ENCODE assay signal across 1 cellular context in the genomic region with DNA sequence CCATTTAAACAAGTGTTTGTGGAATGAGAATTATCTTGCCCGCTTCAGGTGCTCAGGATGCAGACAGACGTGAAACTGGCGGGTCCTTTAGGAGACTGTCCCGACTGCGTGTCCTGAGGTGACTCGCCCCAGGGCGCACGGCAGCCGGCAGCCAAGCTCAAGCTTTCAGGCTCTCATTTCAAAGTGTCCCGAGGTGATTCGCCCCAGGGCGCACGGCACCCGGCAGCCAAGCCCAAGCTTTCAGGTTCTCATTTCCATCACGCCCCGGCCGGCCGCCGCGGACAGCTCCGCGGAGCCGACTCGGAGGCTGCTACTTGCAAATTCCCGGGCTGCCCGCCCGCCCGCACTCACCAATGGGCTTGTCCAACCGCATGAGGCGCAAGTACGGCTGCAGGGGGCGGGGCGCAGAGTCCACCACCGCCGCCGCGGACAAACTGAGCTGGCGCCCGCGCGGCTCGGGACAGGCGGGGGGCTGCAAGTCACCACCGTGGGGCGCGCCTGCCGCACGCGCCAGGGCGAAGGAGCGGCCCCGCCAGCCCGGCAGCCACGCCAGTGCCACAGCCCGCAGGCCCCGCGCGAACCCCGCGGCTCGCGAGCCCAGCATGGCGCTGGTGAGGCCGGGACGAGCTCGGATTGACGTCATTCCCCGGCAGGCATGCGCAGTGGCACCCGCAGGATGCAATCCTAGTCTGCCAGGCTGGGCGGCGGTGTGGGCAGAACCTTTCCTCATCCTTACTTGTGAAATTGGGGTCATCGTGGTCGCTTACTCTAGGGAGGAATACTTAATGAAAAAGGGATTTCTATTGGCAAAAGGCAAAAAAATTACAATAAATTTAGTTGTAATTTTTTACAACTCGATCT.
A peak's percentile ranks its signal among the peaks of the same experiment; 100 is the strongest.
TF ChIP-seq lines count a peak whose summit lies in the region.

Gene COQ2 (minus strand): TSS at position 638 of the 861 bp plus-strand sequence. CDS start 34 bp downstream, at position 604.

TF ChIP-seq in WTC11, 78 proteins besides CTCF, POLR2A, EP300 and RAD21 (continued from another document and continues in another):
- no peak for TF ChIP-seq ZSCAN18 (CRISPR knock-in tag; IDR thresholded peaks at IDR 0.05)
- TF ChIP-seq AR (CRISPR knock-in tag; IDR thresholded peaks at IDR 0.05): no peak
- TF ChIP-seq CREM (CRISPR knock-in tag; IDR thresholded peaks at IDR 0.05): peak; percentile 92
- no peak for TF ChIP-seq EMX1 (CRISPR knock-in tag; IDR thresholded peaks at IDR 0.05)
- TF ChIP-seq ZNF396 (CRISPR knock-in tag; IDR thresholded peaks at IDR 0.05; ENCODE audit: borderline replicate concordance): no peak
- TF ChIP-seq, protein P1, sequence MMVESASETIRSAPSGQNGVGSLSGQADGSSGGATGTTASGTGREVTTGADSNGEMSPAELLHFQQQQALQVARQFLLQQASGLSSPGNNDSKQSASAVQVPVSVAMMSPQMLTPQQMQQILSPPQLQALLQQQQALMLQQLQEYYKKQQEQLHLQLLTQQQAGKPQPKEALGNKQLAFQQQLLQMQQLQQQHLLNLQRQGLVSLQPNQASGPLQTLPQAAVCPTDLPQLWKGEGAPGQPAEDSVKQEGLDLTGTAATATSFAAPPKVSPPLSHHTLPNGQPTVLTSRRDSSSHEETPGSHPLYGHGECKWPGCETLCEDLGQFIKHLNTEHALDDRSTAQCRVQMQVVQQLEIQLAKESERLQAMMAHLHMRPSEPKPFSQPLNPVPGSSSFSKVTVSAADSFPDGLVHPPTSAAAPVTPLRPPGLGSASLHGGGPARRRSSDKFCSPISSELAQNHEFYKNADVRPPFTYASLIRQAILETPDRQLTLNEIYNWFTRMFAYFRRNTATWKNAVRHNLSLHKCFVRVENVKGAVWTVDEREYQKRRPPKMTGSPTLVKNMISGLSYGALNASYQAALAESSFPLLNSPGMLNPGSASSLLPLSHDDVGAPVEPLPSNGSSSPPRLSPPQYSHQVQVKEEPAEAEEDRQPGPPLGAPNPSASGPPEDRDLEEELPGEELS (CRISPR knock-in tag; IDR thresholded peaks at IDR 0.05): peak; percentile 65; the same call in 1 of the 2 replicates
- no peak for TF ChIP-seq E2F1 (CRISPR knock-in tag; IDR thresholded peaks at IDR 0.05)
- no peak for TF ChIP-seq RORB (CRISPR knock-in tag; IDR thresholded peaks at IDR 0.05)
- peak; percentile 78; the same call in 1 of the 2 replicates for TF ChIP-seq TP53 (CRISPR knock-in tag; IDR thresholded peaks at IDR 0.05)
- TF ChIP-seq ZNF232 (CRISPR knock-in tag; IDR thresholded peaks at IDR 0.05): no peak; the same call in 1 of the 2 replicates
- no peak for TF ChIP-seq ZNF317 (CRISPR knock-in tag; IDR thresholded peaks at IDR 0.05; ENCODE audit: borderline replicate concordance, low read depth)
- no peak for TF ChIP-seq JUN (CRISPR knock-in tag; IDR thresholded peaks at IDR 0.05)
- no peak for TF ChIP-seq NR2C2 (CRISPR knock-in tag; IDR thresholded peaks at IDR 0.05)
- no peak for TF ChIP-seq NFE2L1 (CRISPR knock-in tag; IDR thresholded peaks at IDR 0.05)
- TF ChIP-seq IRF1 (CRISPR knock-in tag; IDR thresholded peaks at IDR 0.05): 0 out of 2 replicates have a peak, but pooled peaks have one; percentile 49
- no peak for TF ChIP-seq PRRX2 (CRISPR knock-in tag; IDR thresholded peaks at IDR 0.05)
- TF ChIP-seq MYBL2 (CRISPR knock-in tag; IDR thresholded peaks at IDR 0.05): no peak
- TF ChIP-seq ESRRA (CRISPR knock-in tag; IDR thresholded peaks at IDR 0.05; ENCODE audit: borderline replicate concordance): no peak; the same call in 1 of the 2 replicates
- TF ChIP-seq, protein P2, sequence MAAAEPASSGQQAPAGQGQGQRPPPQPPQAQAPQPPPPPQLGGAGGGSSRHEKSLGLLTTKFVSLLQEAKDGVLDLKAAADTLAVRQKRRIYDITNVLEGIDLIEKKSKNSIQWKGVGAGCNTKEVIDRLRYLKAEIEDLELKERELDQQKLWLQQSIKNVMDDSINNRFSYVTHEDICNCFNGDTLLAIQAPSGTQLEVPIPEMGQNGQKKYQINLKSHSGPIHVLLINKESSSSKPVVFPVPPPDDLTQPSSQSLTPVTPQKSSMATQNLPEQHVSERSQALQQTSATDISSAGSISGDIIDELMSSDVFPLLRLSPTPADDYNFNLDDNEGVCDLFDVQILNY (CRISPR knock-in tag; IDR thresholded peaks at IDR 0.05): peak; percentile 89
- no peak for TF ChIP-seq TEAD4 (CRISPR knock-in tag; IDR thresholded peaks at IDR 0.05)
- TF ChIP-seq ZNF219 (CRISPR knock-in tag; IDR thresholded peaks at IDR 0.05; ENCODE audit: borderline replicate concordance): no peak
- TF ChIP-seq NR3C1 (CRISPR knock-in tag; conservative IDR thresholded peaks at IDR 0.05; ENCODE audit: low read depth): no peak
- peak; percentile 81 for TF ChIP-seq TEAD1 (CRISPR knock-in tag; IDR thresholded peaks at IDR 0.05)
- TF ChIP-seq, protein P3, sequence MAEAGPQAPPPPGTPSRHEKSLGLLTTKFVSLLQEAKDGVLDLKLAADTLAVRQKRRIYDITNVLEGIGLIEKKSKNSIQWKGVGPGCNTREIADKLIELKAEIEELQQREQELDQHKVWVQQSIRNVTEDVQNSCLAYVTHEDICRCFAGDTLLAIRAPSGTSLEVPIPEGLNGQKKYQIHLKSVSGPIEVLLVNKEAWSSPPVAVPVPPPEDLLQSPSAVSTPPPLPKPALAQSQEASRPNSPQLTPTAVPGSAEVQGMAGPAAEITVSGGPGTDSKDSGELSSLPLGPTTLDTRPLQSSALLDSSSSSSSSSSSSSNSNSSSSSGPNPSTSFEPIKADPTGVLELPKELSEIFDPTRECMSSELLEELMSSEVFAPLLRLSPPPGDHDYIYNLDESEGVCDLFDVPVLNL (CRISPR knock-in tag; IDR thresholded peaks at IDR 0.05; ENCODE audit: borderline replicate concordance, low read depth): peak; percentile 66; the same call in 1 of the 2 replicates
- TF ChIP-seq MXD4 (CRISPR knock-in tag; IDR thresholded peaks at IDR 0.05; ENCODE audit: borderline replicate concordance): no peak
- no peak for TF ChIP-seq HMGA2 (CRISPR knock-in tag; IDR thresholded peaks at IDR 0.05)
- TF ChIP-seq PRDM15 (CRISPR knock-in tag; IDR thresholded peaks at IDR 0.05): no peak; the same call in 1 of the 2 replicates
- TF ChIP-seq, protein P4, sequence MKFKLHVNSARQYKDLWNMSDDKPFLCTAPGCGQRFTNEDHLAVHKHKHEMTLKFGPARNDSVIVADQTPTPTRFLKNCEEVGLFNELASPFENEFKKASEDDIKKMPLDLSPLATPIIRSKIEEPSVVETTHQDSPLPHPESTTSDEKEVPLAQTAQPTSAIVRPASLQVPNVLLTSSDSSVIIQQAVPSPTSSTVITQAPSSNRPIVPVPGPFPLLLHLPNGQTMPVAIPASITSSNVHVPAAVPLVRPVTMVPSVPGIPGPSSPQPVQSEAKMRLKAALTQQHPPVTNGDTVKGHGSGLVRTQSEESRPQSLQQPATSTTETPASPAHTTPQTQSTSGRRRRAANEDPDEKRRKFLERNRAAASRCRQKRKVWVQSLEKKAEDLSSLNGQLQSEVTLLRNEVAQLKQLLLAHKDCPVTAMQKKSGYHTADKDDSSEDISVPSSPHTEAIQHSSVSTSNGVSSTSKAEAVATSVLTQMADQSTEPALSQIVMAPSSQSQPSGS (CRISPR knock-in tag; IDR thresholded peaks at IDR 0.05; ENCODE audit: borderline replicate concordance, low read depth): no peak
- TF ChIP-seq ATF1 (CRISPR knock-in tag; IDR thresholded peaks at IDR 0.05): 0 out of 2 replicates have a peak, but pooled peaks have one; percentile 51
- peak; percentile 84; the same call in 1 of the 2 replicates for TF ChIP-seq ETV6 (CRISPR knock-in tag; IDR thresholded peaks at IDR 0.05)
- peak; percentile 67 for TF ChIP-seq HMGXB4 (CRISPR knock-in tag; IDR thresholded peaks at IDR 0.05)
- peak; percentile 63; the same call in 1 of the 2 replicates for TF ChIP-seq ZNF416 (CRISPR knock-in tag; IDR thresholded peaks at IDR 0.05)
